ENCODE assay signal across 17 cellular contexts in the genomic region with DNA sequence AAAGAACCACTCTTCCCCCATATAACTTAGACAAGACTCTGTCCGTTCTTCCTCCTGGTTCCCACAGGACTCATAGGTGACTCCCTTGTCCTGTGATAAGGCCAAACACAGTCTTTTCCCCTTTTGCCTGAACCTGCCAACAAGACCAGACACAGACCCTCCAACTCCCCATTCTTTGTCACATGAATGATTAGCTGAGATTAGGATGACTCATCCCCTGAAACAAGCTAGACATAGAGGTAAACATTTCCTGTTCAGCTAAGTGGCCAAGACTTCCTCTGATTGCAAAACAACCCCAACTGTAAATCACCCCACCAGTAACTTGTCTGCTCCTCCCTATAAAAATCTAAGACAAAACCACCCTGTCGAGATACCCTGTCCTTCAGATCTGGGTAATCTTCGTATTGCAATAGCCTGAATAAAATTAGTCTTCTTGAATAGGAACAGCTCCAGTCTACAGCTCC. TPM values are rescaled to one million over a fixed set of nuclear protein-coding genes. Genes with fewer than 3 reads are reported as not detected.
A peak's percentile ranks its signal among the peaks of the same experiment; 100 is the strongest.
DNase-seq lines count a peak whose midpoint lies in the region; ATAC-seq and TF ChIP-seq lines count a peak whose summit lies in the region.
"Had no signal": no experiment of that assay in that cellular context is flagged by ENCODE, and none has a peak within 500 bp of the region (broad histone marks: within the 10 kb centered on the region; RNA-seq: fewer than 3 reads in every experiment).

No MANE protein-coding gene starts in this region.

- H3K27ac Mint-ChIP-seq in nephron progenitor cell: no peak overlapping the region

- H3K79me2 ChIP-seq in fibroblast of lung (ENCODE audit: control insufficient read depth, insufficient read depth, low read length): no peaks in the 10 kb centered on the region

- H3K36me3 ChIP-seq in fibroblast of lung (ENCODE audit: control insufficient read depth, insufficient read depth, low read length) (no peaks in the 10 kb centered on the region), tibial artery (no peaks in the 10 kb centered on the region)
- H3K36me3 ChIP-seq: thoracic aorta had no signal

- H3K4me2 ChIP-seq in fibroblast of lung (ENCODE audit: extremely low read depth, insufficient read depth, low read length): no peak overlapping the region

- intact Hi-C loops in tibial artery (cut with DNase I; ENCODE audit: low total_unique reads): no loop called here

- no peak overlapping the region for H3K27ac ChIP-seq in fibroblast of lung (ENCODE audit: insufficient read depth, low read length)
- H3K27ac ChIP-seq in tibial artery: no peak overlapping the region
- H3K27ac ChIP-seq: thoracic aorta had no signal

- H4K20me1 ChIP-seq in fibroblast of lung (ENCODE audit: control insufficient read depth, extremely low read depth, insufficient read depth, low read length): no peaks in the 10 kb centered on the region

- no peak for ATAC-seq in HG03108 (IDR thresholded peaks at IDR 0.05; ENCODE audit: unreplicated experiment)

- no peaks in the 10 kb centered on the region for H3K4me1 ChIP-seq in fibroblast of lung (ENCODE audit: control insufficient read depth, extremely low read depth, insufficient read depth, low read length)
- H3K4me1 ChIP-seq in tibial artery: no peaks in the 10 kb centered on the region

- H3K9me3 Mint-ChIP-seq in nephron progenitor cell: peaks cover 7% of the 10 kb centered on the region

- H3K27me3 ChIP-seq in fibroblast of lung (ENCODE audit: control insufficient read depth, insufficient read depth, low read length): no peaks in the 10 kb centered on the region
- H3K27me3 ChIP-seq in tibial artery: no peaks in the 10 kb centered on the region

- H3K9me3 ChIP-seq in fibroblast of lung (ENCODE audit: control insufficient read depth, insufficient read depth, low read depth, low read length) (no peaks in the 10 kb centered on the region), tibial artery (no peaks in the 10 kb centered on the region)
- H3K9me3 ChIP-seq: thoracic aorta had no signal

- H3K4me1 Mint-ChIP-seq in nephron progenitor cell: no peaks in the 10 kb centered on the region

- DNase-seq in AML-193 (lab: John Stamatoyannopoulos, UW) (peak; percentile 50 to 58), HCEC 1CT (peak; percentile 48), OCI-M1 (lab: John Stamatoyannopoulos, UW) (peak; percentile 24), fibroblast of lung (ENCODE audit: low read depth in 2 of 2) (peak; percentile 23 to 43), GOT3 (lab: John Stamatoyannopoulos, UW) (no peak), tibial artery (no peak), nephron progenitor cell (no peak)
- DNase-seq: aorta; COR-L47; NCI-H2029; SHP77 treated with DMSO at 0.1 percent for 48 hours; stimulated activated CD4-positive, alpha-beta T cell treated with anti-CD3 and anti-CD28 coated beads, Interleukin-2, amount 100 ng/mL, for 48 hours had no signal

- no peak overlapping the region for H3K9ac ChIP-seq in fibroblast of lung (ENCODE audit: insufficient read depth, low read length)

- H3K27me3 Mint-ChIP-seq in nephron progenitor cell (ENCODE audit: low read depth, poor library complexity): peaks cover 8% of the 10 kb centered on the region

- TF ChIP-seq CTCF in fibroblast of lung (conservative IDR thresholded peaks at IDR 0.05 in 1 of 2, IDR thresholded peaks at IDR 0.05 in 1 of 2; ENCODE audit: low read depth in 1 of 2, low read length in 2 of 2) (no peak), tibial artery (IDR thresholded peaks at IDR 0.05) (no peak), nephron progenitor cell (IDR thresholded peaks at IDR 0.05) (no peak)

- H3K4me3 ChIP-seq in fibroblast of lung (replicated peaks in 1 of 4; ENCODE audit: control extremely low read depth in 1 of 4, insufficient read depth in 1 of 4, low read depth in 3 of 4, low read length in 4 of 4) (no peak overlapping the region), tibial artery (no peak overlapping the region)
- H3K4me3 ChIP-seq: thoracic aorta had no signal

- no peaks in the 10 kb centered on the region for H3K36me3 Mint-ChIP-seq in nephron progenitor cell (ENCODE audit: low read depth)

- no peak overlapping the region for H2AFZ ChIP-seq in fibroblast of lung (ENCODE audit: low read length)

- H3K4me3 Mint-ChIP-seq in nephron progenitor cell: no peak overlapping the region

RNA-seq across cellular contexts. Expression of gene HTR3E, which starts 11.4 kb away (rescaled TPM):
- total RNA-seq in fibroblast of lung: not detected in 2 replicates
- not detected in 2 replicates for polyA plus RNA-seq in fibroblast of lung
- not detected in 2 replicates for polyA plus RNA-seq in fibroblast of lung (2012)
- not detected in 2 replicates for polyA minus RNA-seq in fibroblast of lung (ENCODE audit: low replicate concordance)
- total RNA-seq: activated CD8-positive, alpha-beta memory T cell treated with anti-CD3 and anti-CD28 coated beads for 36 hours; aorta; kidney epithelial cell; osteocyte; thoracic aorta had no signal
- polyA plus RNA-seq: aorta had no signal

RNA-seq across cellular contexts. Expression of gene HTR3C, which starts 32.6 kb away (rescaled TPM):
- not detected in 2 replicates for total RNA-seq in fibroblast of lung
- polyA plus RNA-seq in fibroblast of lung: not detected in 2 replicates
- polyA plus RNA-seq in fibroblast of lung (2012): not detected in 2 replicates
- not detected in 2 replicates for polyA minus RNA-seq in fibroblast of lung (ENCODE audit: low replicate concordance)
- total RNA-seq: activated CD8-positive, alpha-beta memory T cell treated with anti-CD3 and anti-CD28 coated beads for 36 hours; aorta; kidney epithelial cell; osteocyte; thoracic aorta had no signal
- polyA plus RNA-seq: aorta had no signal

RNA-seq across cellular contexts. Expression of gene EIF2B5, which starts 49.7 kb away (rescaled TPM):
- total RNA-seq in fibroblast of lung: 23.4 and 26.9 TPM in 2 replicates
- 23.8 and 26.7 TPM in 2 replicates for polyA plus RNA-seq in fibroblast of lung
- polyA plus RNA-seq in fibroblast of lung (2012): 19.0 and 26.5 TPM in 2 replicates
- polyA minus RNA-seq in fibroblast of lung (ENCODE audit: low replicate concordance): 24.8 and 27.7 TPM in 2 replicates

RNA-seq across cellular contexts. Expression of gene HTR3D, which starts 53.9 kb away (rescaled TPM):
- total RNA-seq in fibroblast of lung: not detected in 2 replicates
- polyA plus RNA-seq in fibroblast of lung: not detected in 2 replicates
- polyA plus RNA-seq in fibroblast of lung (2012): not detected in 2 replicates
- not detected in 2 replicates for polyA minus RNA-seq in fibroblast of lung (ENCODE audit: low replicate concordance)
- total RNA-seq: activated CD8-positive, alpha-beta memory T cell treated with anti-CD3 and anti-CD28 coated beads for 36 hours; aorta; kidney epithelial cell; osteocyte; thoracic aorta had no signal
- polyA plus RNA-seq: aorta had no signal

Comparison
In these comparisons a context has a peak if more than half of its experiments do, and no peak if none do; other contexts are left out.
1. DNase-seq: peak in AML-193 (2 of 2), HCEC 1CT (single experiment), OCI-M1 (single experiment) and fibroblast of lung (2 of 2); none in GOT3 (single experiment), tibial artery (0 of 2) and nephron progenitor cell (single experiment).